Comparison of ENCODE assay signal across 1 cellular context in the genomic region with DNA sequence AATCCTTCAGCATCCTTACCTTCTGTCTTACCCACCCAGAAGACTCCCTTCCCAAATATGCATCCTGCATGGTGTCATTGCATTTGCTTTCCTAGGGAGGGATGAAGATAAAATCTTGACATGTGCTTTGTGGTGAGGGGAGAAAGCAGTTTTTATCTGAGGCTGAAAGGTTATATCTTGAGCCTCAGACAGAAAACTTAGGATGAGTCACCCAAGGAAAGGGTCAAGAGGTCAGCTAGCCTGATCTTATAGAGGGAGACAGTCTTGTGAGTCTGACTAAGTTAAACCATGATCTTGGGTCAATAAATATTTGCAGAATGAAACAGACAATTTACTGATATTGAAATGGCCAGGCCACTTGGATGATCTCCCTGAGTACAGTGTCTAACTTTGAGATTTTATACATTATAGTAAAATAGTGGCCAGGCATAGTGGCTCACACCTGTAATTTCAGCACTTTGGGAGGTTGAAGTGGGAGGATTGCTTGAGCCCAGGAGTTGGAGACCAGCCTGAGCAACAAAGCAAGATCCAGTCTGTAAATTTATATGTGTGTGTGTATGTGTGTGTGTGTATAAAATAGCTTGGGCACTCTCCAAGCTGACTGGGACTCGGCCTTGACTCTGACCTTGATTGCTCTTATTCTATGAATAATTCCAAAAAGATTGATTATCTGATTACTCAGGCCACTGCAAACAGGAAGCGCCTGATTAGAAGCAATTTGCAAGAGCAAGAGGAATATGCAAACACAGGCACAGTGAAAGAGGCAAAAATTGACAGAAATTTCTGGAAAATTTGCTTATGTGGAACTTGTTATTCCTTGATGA.
A peak's percentile ranks its signal among the peaks of the same experiment; 100 is the strongest.
TF ChIP-seq lines count a peak whose summit lies in the region.

No MANE protein-coding gene starts in this region.

TF ChIP-seq in A549, 52 proteins besides CTCF, POLR2A, EP300 and RAD21 (continued from another document):
- TF ChIP-seq, protein P1, sequence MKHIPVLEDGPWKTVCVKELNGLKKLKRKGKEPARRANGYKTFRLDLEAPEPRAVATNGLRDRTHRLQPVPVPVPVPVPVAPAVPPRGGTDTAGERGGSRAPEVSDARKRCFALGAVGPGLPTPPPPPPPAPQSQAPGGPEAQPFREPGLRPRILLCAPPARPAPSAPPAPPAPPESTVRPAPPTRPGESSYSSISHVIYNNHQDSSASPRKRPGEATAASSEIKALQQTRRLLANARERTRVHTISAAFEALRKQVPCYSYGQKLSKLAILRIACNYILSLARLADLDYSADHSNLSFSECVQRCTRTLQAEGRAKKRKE (CRISPR knock-in tag; IDR thresholded peaks at IDR 0.05; ENCODE audit: low read depth), result no peak
- TF ChIP-seq ZNF302 (CRISPR knock-in tag; IDR thresholded peaks at IDR 0.05) (no peak), HOXB13 (CRISPR knock-in tag; IDR thresholded peaks at IDR 0.05; ENCODE audit: low read depth) (no peak), FOSL2 (IDR thresholded peaks at IDR 0.05) (peak; percentile 80), FOSL2 (CRISPR knock-in tag; IDR thresholded peaks at IDR 0.05) (peak; percentile 95), CBX2 (IDR thresholded peaks at IDR 0.05; ENCODE audit: borderline replicate concordance, low read depth) (no peak), CHD2 (IDR thresholded peaks at IDR 0.05; ENCODE audit: low read length, partially characterized antibody) (no peak), FOXS1 (CRISPR knock-in tag; IDR thresholded peaks at IDR 0.05) (no peak), TP53 (CRISPR knock-in tag; IDR thresholded peaks at IDR 0.05) (no peak), JUNB (IDR thresholded peaks at IDR 0.05) (peak; percentile 92), MAZ (IDR thresholded peaks at IDR 0.05; ENCODE audit: borderline replicate concordance, low read depth, low read length) (no peak), RARB (CRISPR knock-in tag; IDR thresholded peaks at IDR 0.05) (0 out of 2 replicates have a peak, but pooled peaks have one; percentile 46), JUN (IDR thresholded peaks at IDR 0.05) (peak; percentile 66 to 67; a peak in 2 of 5 replicates), ZSCAN20 (CRISPR knock-in tag; IDR thresholded peaks at IDR 0.05) (no peak), CEBPB (IDR thresholded peaks at IDR 0.05) (peak in 1 of 2 experiments; percentile 37; a peak in 1 of 4 replicates), GATA3 (IDR thresholded peaks at IDR 0.05; ENCODE audit: borderline replicate concordance) (peak; percentile 94), SMC3 (IDR thresholded peaks at IDR 0.05) (peak; percentile 45; the same call in 2 of the 3 replicates), NPAS2 (CRISPR knock-in tag; IDR thresholded peaks at IDR 0.05; ENCODE audit: borderline replicate concordance) (no peak), RFX5 (IDR thresholded peaks at IDR 0.05) (no peak), BHLHE40 (IDR thresholded peaks at IDR 0.05; ENCODE audit: low read depth, low read length) (no peak), POLR2AphosphoS2 (conservative IDR thresholded peaks at IDR 0.05; ENCODE audit: low read length) (no peak)
- TF ChIP-seq, protein P2, sequence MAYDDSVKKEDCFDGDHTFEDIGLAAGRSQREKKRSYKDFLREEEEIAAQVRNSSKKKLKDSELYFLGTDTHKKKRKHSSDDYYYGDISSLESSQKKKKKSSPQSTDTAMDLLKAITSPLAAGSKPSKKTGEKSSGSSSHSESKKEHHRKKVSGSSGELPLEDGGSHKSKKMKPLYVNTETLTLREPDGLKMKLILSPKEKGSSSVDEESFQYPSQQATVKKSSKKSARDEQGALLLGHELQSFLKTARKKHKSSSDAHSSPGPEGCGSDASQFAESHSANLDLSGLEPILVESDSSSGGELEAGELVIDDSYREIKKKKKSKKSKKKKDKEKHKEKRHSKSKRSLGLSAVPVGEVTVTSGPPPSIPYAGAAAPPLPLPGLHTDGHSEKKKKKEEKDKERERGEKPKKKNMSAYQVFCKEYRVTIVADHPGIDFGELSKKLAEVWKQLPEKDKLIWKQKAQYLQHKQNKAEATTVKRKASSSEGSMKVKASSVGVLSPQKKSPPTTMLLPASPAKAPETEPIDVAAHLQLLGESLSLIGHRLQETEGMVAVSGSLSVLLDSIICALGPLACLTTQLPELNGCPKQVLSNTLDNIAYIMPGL (CRISPR knock-in tag; IDR thresholded peaks at IDR 0.05; ENCODE audit: borderline replicate concordance), result no peak
- TF ChIP-seq, protein P3, sequence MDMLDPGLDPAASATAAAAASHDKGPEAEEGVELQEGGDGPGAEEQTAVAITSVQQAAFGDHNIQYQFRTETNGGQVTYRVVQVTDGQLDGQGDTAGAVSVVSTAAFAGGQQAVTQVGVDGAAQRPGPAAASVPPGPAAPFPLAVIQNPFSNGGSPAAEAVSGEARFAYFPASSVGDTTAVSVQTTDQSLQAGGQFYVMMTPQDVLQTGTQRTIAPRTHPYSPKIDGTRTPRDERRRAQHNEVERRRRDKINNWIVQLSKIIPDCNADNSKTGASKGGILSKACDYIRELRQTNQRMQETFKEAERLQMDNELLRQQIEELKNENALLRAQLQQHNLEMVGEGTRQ (IDR thresholded peaks at IDR 0.05), result no peak
- TF ChIP-seq, protein P4, sequence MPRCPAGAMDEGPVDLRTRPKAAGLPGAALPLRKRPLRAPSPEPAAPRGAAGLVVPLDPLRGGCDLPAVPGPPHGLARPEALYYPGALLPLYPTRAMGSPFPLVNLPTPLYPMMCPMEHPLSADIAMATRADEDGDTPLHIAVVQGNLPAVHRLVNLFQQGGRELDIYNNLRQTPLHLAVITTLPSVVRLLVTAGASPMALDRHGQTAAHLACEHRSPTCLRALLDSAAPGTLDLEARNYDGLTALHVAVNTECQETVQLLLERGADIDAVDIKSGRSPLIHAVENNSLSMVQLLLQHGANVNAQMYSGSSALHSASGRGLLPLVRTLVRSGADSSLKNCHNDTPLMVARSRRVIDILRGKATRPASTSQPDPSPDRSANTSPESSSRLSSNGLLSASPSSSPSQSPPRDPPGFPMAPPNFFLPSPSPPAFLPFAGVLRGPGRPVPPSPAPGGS (IDR thresholded peaks at IDR 0.05), result peak; percentile 62; the same call in 1 of the 3 replicates
- TF ChIP-seq, protein P5, sequence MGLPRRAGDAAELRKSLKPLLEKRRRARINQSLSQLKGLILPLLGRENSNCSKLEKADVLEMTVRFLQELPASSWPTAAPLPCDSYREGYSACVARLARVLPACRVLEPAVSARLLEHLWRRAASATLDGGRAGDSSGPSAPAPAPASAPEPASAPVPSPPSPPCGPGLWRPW (IDR thresholded peaks at IDR 0.05), result no peak
- TF ChIP-seq, protein P6, sequence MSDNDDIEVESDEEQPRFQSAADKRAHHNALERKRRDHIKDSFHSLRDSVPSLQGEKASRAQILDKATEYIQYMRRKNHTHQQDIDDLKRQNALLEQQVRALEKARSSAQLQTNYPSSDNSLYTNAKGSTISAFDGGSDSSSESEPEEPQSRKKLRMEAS (IDR thresholded peaks at IDR 0.05), result peak; percentile 86
- TF ChIP-seq, protein P7, sequence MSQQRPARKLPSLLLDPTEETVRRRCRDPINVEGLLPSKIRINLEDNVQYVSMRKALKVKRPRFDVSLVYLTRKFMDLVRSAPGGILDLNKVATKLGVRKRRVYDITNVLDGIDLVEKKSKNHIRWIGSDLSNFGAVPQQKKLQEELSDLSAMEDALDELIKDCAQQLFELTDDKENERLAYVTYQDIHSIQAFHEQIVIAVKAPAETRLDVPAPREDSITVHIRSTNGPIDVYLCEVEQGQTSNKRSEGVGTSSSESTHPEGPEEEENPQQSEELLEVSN (IDR thresholded peaks at IDR 0.05; ENCODE audit: borderline replicate concordance, low read depth), result peak; percentile 46; the same call in 1 of the 2 replicates
TF ChIP-seq in A549: peak in this region for 10.
